In the genomic region with DNA sequence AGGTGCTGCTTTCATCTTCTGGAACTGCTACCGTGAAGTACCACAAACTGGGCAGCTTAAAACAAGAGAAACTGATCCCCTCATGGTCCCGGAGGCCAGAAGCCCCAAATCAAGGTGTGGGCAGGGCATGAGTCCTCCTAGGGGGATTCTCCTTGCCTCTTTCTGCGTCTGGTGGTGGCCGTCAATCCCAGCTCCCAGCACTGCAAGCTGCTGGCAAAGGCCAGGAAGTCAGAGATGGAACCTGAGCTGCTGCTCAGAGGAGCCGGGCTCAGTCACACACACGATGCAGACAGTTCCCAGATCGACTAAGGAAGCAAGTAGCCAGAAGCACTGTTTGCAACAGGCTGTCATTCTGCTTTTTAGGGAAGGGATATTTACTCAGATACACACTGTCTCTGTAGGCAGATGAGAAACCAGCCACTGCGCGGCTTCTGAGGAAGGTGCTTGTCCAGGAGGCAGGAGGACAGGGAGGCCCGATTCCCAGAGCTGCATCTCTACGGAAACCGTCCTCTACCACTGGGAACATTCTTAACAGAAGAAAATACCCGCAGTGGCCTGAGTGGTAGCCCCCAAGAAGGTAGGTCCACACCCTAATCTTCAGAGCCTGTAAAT, we compare ENCODE assay signal across 26 cellular contexts. TPM values are rescaled to one million over a fixed set of nuclear protein-coding genes. Genes with fewer than 3 reads are reported as not detected.
"Had no signal": no experiment of that assay in that cellular context is flagged by ENCODE, and none has a peak within 500 bp of the region (broad histone marks: within the 10 kb centered on the region; RNA-seq: fewer than 3 reads in every experiment).

No MANE protein-coding gene starts in this region.

- H3K36me3 ChIP-seq: esophagus squamous epithelium, gastroesophageal sphincter, sigmoid colon, tibial nerve, upper lobe of right lung, vagina had no signal

- H3K27ac ChIP-seq: esophagus squamous epithelium, gastroesophageal sphincter, sigmoid colon, skin epidermis, testis, tibial nerve, upper lobe of right lung, vagina had no signal

- H3K27me3 ChIP-seq: testis, vagina had no signal

- FAIRE-seq: kidney had no signal

- H3K9me3 ChIP-seq: esophagus squamous epithelium, gastroesophageal sphincter, sigmoid colon, testis, tibial nerve, upper lobe of right lung, vagina had no signal

- H3K4me1 ChIP-seq: esophagus squamous epithelium, gastroesophageal sphincter, sigmoid colon, testis, tibial nerve, upper lobe of right lung, vagina had no signal

- ATAC-seq: gastroesophageal sphincter; left cardiac atrium; stimulated activated naive CD8-positive, alpha-beta T cell treated with anti-CD3 and anti-CD28 coated beads, Interleukin-15, amount 100 ng/mL, for 72 hours had no signal

- H3K4me3 ChIP-seq: esophagus squamous epithelium, gastroesophageal sphincter, sigmoid colon, skin epidermis, testis, tibial nerve, upper lobe of right lung, vagina had no signal

- DNase-seq: esophagus squamous epithelium; foreskin fibroblast; glutamatergic neuron; immature natural killer cell; kidney; left cardiac atrium; mesendoderm; naive B cell; sigmoid colon; stimulated activated CD4-positive, alpha-beta T cell treated with anti-CD3 and anti-CD28 coated beads, Interleukin-2, amount 100 ng/mL, for 24 hours; stimulated activated CD4-positive, alpha-beta T cell treated with anti-CD3 and anti-CD28 coated beads, Interleukin-4, amount 100 ng/mL, for 4 hours; stimulated activated naive B cell treated with anti-CD40 and anti-IgM and Interleukin-4, amounts not matched to agents 10 μg/mL and 1 μg/mL and 100 μg/mL, for 72 hours; stimulated activated naive CD8-positive, alpha-beta T cell treated with anti-CD3 and anti-CD28 coated beads, Interleukin-15, amount 100 ng/mL, for 72 hours; testis; upper lobe of right lung had no signal

RNA-seq across cellular contexts. Expression of gene BHLHE23, which starts 15.5 kb away (rescaled TPM):
- total RNA-seq: epithelial cell of proximal tubule, esophagus squamous epithelium, gastroesophageal sphincter, kidney, left cardiac atrium, liver, lung microvascular endothelial cell, osteocyte, pulmonary artery endothelial cell, sigmoid colon, subcutaneous adipose tissue, tibial nerve, upper lobe of right lung, vagina had no signal
- polyA plus RNA-seq: immature natural killer cell, liver, neural cell, sigmoid colon had no signal

RNA-seq across cellular contexts. Expression of gene SLC17A9, which starts 38.8 kb away (rescaled TPM):
- total RNA-seq: osteocyte had no signal
- polyA plus RNA-seq: neural cell had no signal
